1 cellular context compared by ENCODE assay signal in genomic region chr20:13220194-13220856, GRCh38.
TF ChIP-seq lines count a peak whose summit lies in the region.

No MANE protein-coding gene starts in this region.

TF ChIP-seq in HepG2, 621 proteins besides CTCF, POLR2A, EP300 and RAD21 (continued from another document and continues in another):
- TF ChIP-seq ZFP41 (CRISPR knock-in tag; IDR thresholded peaks at IDR 0.05; ENCODE audit: borderline replicate concordance) (peak; percentile 29; the same call in 1 of the 2 replicates), RORA (CRISPR knock-in tag; IDR thresholded peaks at IDR 0.05) (no peak), CAMTA2 (CRISPR knock-in tag; IDR thresholded peaks at IDR 0.05; ENCODE audit: borderline replicate concordance) (peak; percentile 88), MED1 (CRISPR knock-in tag; IDR thresholded peaks at IDR 0.05) (peak; percentile 39; the same call in 1 of the 2 replicates), AGO1 (IDR thresholded peaks at IDR 0.05; ENCODE audit: low read depth, low read length, poor library complexity, severe bottlenecking) (peak; percentile 35), ZNF484 (CRISPR knock-in tag; IDR thresholded peaks at IDR 0.05; ENCODE audit: borderline replicate concordance, low read depth) (peak; percentile 66; the same call in 1 of the 2 replicates), HNF1B (CRISPR knock-in tag; IDR thresholded peaks at IDR 0.05) (no peak), SIN3B (IDR thresholded peaks at IDR 0.05; ENCODE audit: low read length) (no peak), ZNF512 (CRISPR knock-in tag; IDR thresholded peaks at IDR 0.05) (no peak), JUN (CRISPR knock-in tag; IDR thresholded peaks at IDR 0.05) (no peak), ZNF232 (CRISPR knock-in tag; IDR thresholded peaks at IDR 0.05; ENCODE audit: borderline replicate concordance) (peak; percentile 98; the same call in 1 of the 2 replicates), ZFX (CRISPR knock-in tag; IDR thresholded peaks at IDR 0.05; ENCODE audit: low read depth) (peak; percentile 29; the same call in 1 of the 2 replicates), ZNF782 (CRISPR knock-in tag; IDR thresholded peaks at IDR 0.05; ENCODE audit: borderline replicate concordance) (peak; percentile 98), PRPF4 (IDR thresholded peaks at IDR 0.05; ENCODE audit: low read depth, low read length, poor library complexity, severe bottlenecking) (no peak), ZNF142 (CRISPR knock-in tag; IDR thresholded peaks at IDR 0.05) (peak; percentile 78), THAP11 (CRISPR knock-in tag; IDR thresholded peaks at IDR 0.05) (peak; percentile 47), STAT6 (CRISPR knock-in tag; IDR thresholded peaks at IDR 0.05; ENCODE audit: borderline replicate concordance) (no peak), ZNF552 (CRISPR knock-in tag; IDR thresholded peaks at IDR 0.05; ENCODE audit: borderline replicate concordance) (no peak; the same call in 1 of the 2 replicates), ARNT (IDR thresholded peaks at IDR 0.05) (no peak), HNF4A (CRISPR knock-in tag; IDR thresholded peaks at IDR 0.05) (no peak), ZNF30 (CRISPR knock-in tag; IDR thresholded peaks at IDR 0.05) (0 out of 2 replicates have a peak, but pooled peaks have one; percentile 4), TGIF2 (CRISPR knock-in tag; IDR thresholded peaks at IDR 0.05) (peak; percentile 75)
- TF ChIP-seq, protein P1, sequence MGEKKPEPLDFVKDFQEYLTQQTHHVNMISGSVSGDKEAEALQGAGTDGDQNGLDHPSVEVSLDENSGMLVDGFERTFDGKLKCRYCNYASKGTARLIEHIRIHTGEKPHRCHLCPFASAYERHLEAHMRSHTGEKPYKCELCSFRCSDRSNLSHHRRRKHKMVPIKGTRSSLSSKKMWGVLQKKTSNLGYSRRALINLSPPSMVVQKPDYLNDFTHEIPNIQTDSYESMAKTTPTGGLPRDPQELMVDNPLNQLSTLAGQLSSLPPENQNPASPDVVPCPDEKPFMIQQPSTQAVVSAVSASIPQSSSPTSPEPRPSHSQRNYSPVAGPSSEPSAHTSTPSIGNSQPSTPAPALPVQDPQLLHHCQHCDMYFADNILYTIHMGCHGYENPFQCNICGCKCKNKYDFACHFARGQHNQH (CRISPR knock-in tag; IDR thresholded peaks at IDR 0.05): 0 out of 2 replicates have a peak, but pooled peaks have one; percentile 25
- TF ChIP-seq, protein P2, sequence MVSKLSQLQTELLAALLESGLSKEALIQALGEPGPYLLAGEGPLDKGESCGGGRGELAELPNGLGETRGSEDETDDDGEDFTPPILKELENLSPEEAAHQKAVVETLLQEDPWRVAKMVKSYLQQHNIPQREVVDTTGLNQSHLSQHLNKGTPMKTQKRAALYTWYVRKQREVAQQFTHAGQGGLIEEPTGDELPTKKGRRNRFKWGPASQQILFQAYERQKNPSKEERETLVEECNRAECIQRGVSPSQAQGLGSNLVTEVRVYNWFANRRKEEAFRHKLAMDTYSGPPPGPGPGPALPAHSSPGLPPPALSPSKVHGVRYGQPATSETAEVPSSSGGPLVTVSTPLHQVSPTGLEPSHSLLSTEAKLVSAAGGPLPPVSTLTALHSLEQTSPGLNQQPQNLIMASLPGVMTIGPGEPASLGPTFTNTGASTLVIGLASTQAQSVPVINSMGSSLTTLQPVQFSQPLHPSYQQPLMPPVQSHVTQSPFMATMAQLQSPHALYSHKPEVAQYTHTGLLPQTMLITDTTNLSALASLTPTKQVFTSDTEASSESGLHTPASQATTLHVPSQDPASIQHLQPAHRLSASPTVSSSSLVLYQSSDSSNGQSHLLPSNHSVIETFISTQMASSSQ (IDR thresholded peaks at IDR 0.05; ENCODE audit: low read depth): no peak
- TF ChIP-seq, protein P2 (CRISPR knock-in tag; IDR thresholded peaks at IDR 0.05; ENCODE audit: borderline replicate concordance): peak; percentile 65; the same call in 1 of the 2 replicates
- TF ChIP-seq, protein P3, sequence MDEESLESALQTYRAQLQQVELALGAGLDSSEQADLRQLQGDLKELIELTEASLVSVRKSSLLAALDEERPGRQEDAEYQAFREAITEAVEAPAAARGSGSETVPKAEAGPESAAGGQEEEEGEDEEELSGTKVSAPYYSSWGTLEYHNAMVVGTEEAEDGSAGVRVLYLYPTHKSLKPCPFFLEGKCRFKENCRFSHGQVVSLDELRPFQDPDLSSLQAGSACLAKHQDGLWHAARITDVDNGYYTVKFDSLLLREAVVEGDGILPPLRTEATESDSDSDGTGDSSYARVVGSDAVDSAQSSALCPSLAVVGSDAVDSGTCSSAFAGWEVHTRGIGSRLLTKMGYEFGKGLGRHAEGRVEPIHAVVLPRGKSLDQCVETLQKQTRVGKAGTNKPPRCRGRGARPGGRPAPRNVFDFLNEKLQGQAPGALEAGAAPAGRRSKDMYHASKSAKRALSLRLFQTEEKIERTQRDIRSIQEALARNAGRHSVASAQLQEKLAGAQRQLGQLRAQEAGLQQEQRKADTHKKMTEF (CRISPR knock-in tag; IDR thresholded peaks at IDR 0.05): peak; percentile 83
- TF ChIP-seq, protein P4, sequence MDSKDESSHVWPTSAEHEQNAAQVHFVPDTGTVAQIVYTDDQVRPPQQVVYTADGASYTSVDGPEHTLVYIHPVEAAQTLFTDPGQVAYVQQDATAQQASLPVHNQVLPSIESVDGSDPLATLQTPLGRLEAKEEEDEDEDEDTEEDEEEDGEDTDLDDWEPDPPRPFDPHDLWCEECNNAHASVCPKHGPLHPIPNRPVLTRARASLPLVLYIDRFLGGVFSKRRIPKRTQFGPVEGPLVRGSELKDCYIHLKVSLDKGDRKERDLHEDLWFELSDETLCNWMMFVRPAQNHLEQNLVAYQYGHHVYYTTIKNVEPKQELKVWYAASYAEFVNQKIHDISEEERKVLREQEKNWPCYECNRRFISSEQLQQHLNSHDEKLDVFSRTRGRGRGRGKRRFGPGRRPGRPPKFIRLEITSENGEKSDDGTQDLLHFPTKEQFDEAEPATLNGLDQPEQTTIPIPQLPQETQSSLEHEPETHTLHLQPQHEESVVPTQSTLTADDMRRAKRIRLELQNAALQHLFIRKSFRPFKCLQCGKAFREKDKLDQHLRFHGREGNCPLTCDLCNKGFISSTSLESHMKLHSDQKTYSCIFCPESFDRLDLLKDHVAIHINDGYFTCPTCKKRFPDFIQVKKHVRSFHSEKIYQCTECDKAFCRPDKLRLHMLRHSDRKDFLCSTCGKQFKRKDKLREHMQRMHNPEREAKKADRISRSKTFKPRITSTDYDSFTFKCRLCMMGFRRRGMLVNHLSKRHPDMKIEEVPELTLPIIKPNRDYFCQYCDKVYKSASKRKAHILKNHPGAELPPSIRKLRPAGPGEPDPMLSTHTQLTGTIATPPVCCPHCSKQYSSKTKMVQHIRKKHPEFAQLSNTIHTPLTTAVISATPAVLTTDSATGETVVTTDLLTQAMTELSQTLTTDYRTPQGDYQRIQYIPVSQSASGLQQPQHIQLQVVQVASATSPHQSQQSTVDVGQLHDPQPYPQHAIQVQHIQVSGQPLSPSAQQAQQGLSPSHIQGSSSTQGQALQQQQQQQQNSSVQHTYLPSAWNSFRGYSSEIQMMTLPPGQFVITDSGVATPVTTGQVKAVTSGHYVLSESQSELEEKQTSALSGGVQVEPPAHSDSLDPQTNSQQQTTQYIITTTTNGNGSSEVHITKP (CRISPR knock-in tag; IDR thresholded peaks at IDR 0.05; ENCODE audit: low read depth): no peak; the same call in 1 of the 2 replicates
